In genomic region chr2:239180526-239181073, GRCh38 we compare ENCODE assay signal across 22 cellular contexts.
DNase-seq lines count a peak whose midpoint lies in the region; ATAC-seq, FAIRE-seq and TF ChIP-seq lines count a peak whose summit lies in the region.
"Had no signal": no experiment of that assay in that cellular context is flagged by ENCODE, and none has a peak within 500 bp of the region (broad histone marks: within the 10 kb centered on the region; RNA-seq: fewer than 3 reads in every experiment).

No MANE protein-coding gene starts in this region.

- no peak overlapping the region for H3K9ac ChIP-seq in kidney (ENCODE audit: low read length in 2 of 2)

- no peaks in the 10 kb centered on the region for H3K4me1 ChIP-seq in right atrium auricular region
- no peaks in the 10 kb centered on the region for H3K4me1 ChIP-seq in kidney (ENCODE audit: control insufficient read depth in 1 of 2, insufficient read depth in 1 of 2, low read depth in 1 of 2, low read length in 2 of 2)
- H3K4me1 ChIP-seq: colonic mucosa had no signal

- H3K27ac ChIP-seq in right atrium auricular region = no peak overlapping the region
- H3K27ac ChIP-seq in kidney (ENCODE audit: low read depth in 2 of 2, low read length in 2 of 2) = no peak overlapping the region
- H3K27ac ChIP-seq: colonic mucosa, neutrophil had no signal

- ATAC-seq in left ventricle myocardium superior = no peak
- ATAC-seq in sciatic nerve = no peak
- ATAC-seq in GM21528 (IDR thresholded peaks at IDR 0.05; ENCODE audit: low FRiP score, unreplicated experiment) = no peak
- ATAC-seq: activated CD8-positive, alpha-beta T cell treated with anti-CD3 and anti-CD28 coated beads, Interleukin-2, amount 10 ng/mL, durations not matched to agents 7 days and 5 days; effector memory CD8-positive, alpha-beta T cell had no signal

- intact Hi-C loops in left ventricle myocardium superior (cut with micrococcal nuclease) (no loop called here), kidney (cut with DNase I) (no loop called here), sciatic nerve (cut with DNase I) (no loop called here)

- FAIRE-seq in kidney (lab: Jason Lieb, UNC) = no peak
- FAIRE-seq: TTC549 had no signal

- H3K36me3 ChIP-seq in right atrium auricular region (peaks cover 16% of the 10 kb centered on the region), kidney (ENCODE audit: control insufficient read depth in 1 of 2, insufficient read depth in 2 of 2, low read length in 2 of 2) (peaks cover 2 to 4% of the 10 kb centered on the region in 2 donors)
- H3K36me3 ChIP-seq: colonic mucosa had no signal

- no peak for TF ChIP-seq CTCF in right atrium auricular region (IDR thresholded peaks at IDR 0.05)
- no peak for TF ChIP-seq CTCF in kidney (IDR thresholded peaks at IDR 0.05; ENCODE audit: borderline replicate concordance, extremely low read depth, insufficient read depth)

- no peak overlapping the region for H3K4me3 ChIP-seq in right atrium auricular region
- H3K4me3 ChIP-seq in kidney (ENCODE audit: low read length in 2 of 2) = no peak overlapping the region
- H3K4me3 ChIP-seq: colonic mucosa, heart left ventricle, smooth muscle cell had no signal

- H3K9me3 ChIP-seq in right atrium auricular region (no peaks in the 10 kb centered on the region), kidney (ENCODE audit: control insufficient read depth in 1 of 2, low read length in 2 of 2) (peaks cover 0 to 5% of the 10 kb centered on the region in 2 donors)
- H3K9me3 ChIP-seq: colonic mucosa, neutrophil had no signal

- H3K27me3 ChIP-seq in right atrium auricular region = no peaks in the 10 kb centered on the region
- H3K27me3 ChIP-seq: colonic mucosa, heart left ventricle, neutrophil had no signal

- DNase-seq in left ventricle myocardium superior (peak; percentile 13), right atrium auricular region (ENCODE audit: low spot score) (no peak), kidney (peak; percentile 39), sciatic nerve (ENCODE audit: low spot score) (peak; percentile 48), occipital lobe (lab: John Stamatoyannopoulos, UW) (no peak)
- no peak for DNase-seq in activated naive CD4-positive, alpha-beta T cell (lab: John Stamatoyannopoulos, UW)
- DNase-seq: activated CD8-positive, alpha-beta T cell treated with anti-CD3 and anti-CD28 coated beads, Interleukin-2, amount 10 ng/mL, durations not matched to agents 7 days and 5 days; activated T-cell treated with anti-CD3 and anti-CD28 coated beads, Interleukin-2, amount 50 U/mL, for 24 hours; C1 segment of cervical spinal cord; colonic mucosa; effector memory CD8-positive, alpha-beta T cell; H7; kidney glomerular epithelial cell; NCI-H1930; NCI-H748 treated with DMSO at 0.1 percent for 48 hours; stimulated activated CD4-positive, alpha-beta T cell treated with anti-CD3 and anti-CD28 coated beads, Interleukin-2, amount 100 ng/mL, for 24 hours; T-helper 1 cell had no signal

Comparison
In these comparisons a context has a peak if more than half of its experiments do, and no peak if none do; other contexts are left out.
1. DNase-seq: peak in left ventricle myocardium superior (single experiment), kidney (single experiment) and sciatic nerve (single experiment); none in right atrium auricular region (single experiment), occipital lobe (single experiment) and activated naive CD4-positive, alpha-beta T cell (0 of 4).